Comparison of ENCODE assay signal across 23 cellular contexts in genomic region chr6:144918073-144918472, GRCh38.
"Had no signal": no experiment of that assay in that cellular context is flagged by ENCODE, and none has a peak within 500 bp of the region (broad histone marks: within the 10 kb centered on the region; RNA-seq: fewer than 3 reads in every experiment).

No MANE protein-coding gene starts in this region.

- H3K4me1 ChIP-seq: SJCRH30 had no signal

- H3K27me3 ChIP-seq: SJCRH30 had no signal

- DNase-seq: MV-4-11, NCI-H1048, NCI-H1105, NCI-H1417, NCI-H146, NCI-H1694 treated with DMSO at 0.1 percent for 48 hours, NCI-H1930, NCI-H2081, NCI-H2107, NCI-H2227 treated with DMSO at 0.1 percent for 48 hours, NCI-H524, NCI-H69, NCI-H774, SHP77 treated with DMSO at 0.1 percent for 48 hours, SJCRH30 had no signal

- H3K4me2 ChIP-seq: KMS-11 had no signal

- FAIRE-seq: HTR-8/SVneo, K562, RCC 7860 had no signal

- H3K27ac Mint-ChIP-seq: IgD-negative memory B cell had no signal

- H3K27ac ChIP-seq: HL-60, KMS-11, RWPE1, SJCRH30, SK-N-MC had no signal

- H3K9ac ChIP-seq: KMS-11 had no signal

- ATAC-seq: K562 had no signal

- H3K9me3 ChIP-seq: SJCRH30 had no signal

- H3K9me3 Mint-ChIP-seq: IgD-negative memory B cell had no signal

- H3K36me3 Mint-ChIP-seq: IgD-negative memory B cell had no signal

- H3K36me3 ChIP-seq: SJCRH30 had no signal

- H3K4me3 ChIP-seq: K562, SJCRH30, SK-N-MC had no signal

- H3K4me1 Mint-ChIP-seq: IgD-negative memory B cell had no signal

- H3K4me3 Mint-ChIP-seq: IgD-negative memory B cell had no signal
